In genomic region chr20:35264755-35265154, GRCh38 we compare ENCODE assay signal across 11 cellular contexts. TPM values are rescaled to one million over a fixed set of nuclear protein-coding genes. Genes with fewer than 3 reads are reported as not detected.
A peak's percentile ranks its signal among the peaks of the same experiment; 100 is the strongest.
DNase-seq lines count a peak whose midpoint lies in the region; ATAC-seq, FAIRE-seq and TF ChIP-seq lines count a peak whose summit lies in the region.
"Had no signal": no experiment of that assay in that cellular context is flagged by ENCODE, and none has a peak within 500 bp of the region (broad histone marks: within the 10 kb centered on the region; RNA-seq: fewer than 3 reads in every experiment).

No MANE protein-coding gene starts in this region.

- H3K4me3 ChIP-seq in bronchial epithelial cell (ENCODE audit: low read depth, low read length): no peak overlapping the region

- H3K4me1 Mint-ChIP-seq in nephron: peaks cover 11% of the 10 kb centered on the region

- ATAC-seq in GM18517 (IDR thresholded peaks at IDR 0.05; ENCODE audit: unreplicated experiment) (no peak), GM18870 (IDR thresholded peaks at IDR 0.05; ENCODE audit: unreplicated experiment) (no peak), HG03354 (IDR thresholded peaks at IDR 0.05; ENCODE audit: poor library complexity, severe bottlenecking, unreplicated experiment) (no peak)

- peak overlapping the region in 2 of 3 experiments; percentile 81 to 99 for H3K27ac Mint-ChIP-seq in nephron

- TF ChIP-seq CTCF in bronchial epithelial cell (IDR thresholded peaks at IDR 0.05; ENCODE audit: insufficient read depth, low read length, severe bottlenecking) (peak; percentile 46), nephron (IDR thresholded peaks at IDR 0.05; ENCODE audit: unreplicated experiment in 3 of 3) (no peak)

- peak; percentile 5 for DNase-seq in NCI-H2171 (lab: John Stamatoyannopoulos, UW)
- peak; percentile 60 for DNase-seq in bronchial epithelial cell (ENCODE audit: low read depth)
- DNase-seq in HEK293T (ENCODE audit: extremely low spot score): no peak
- DNase-seq: activated T-cell treated with anti-CD3 and anti-CD28 coated beads for 4 hours; effector CD4-positive, alpha-beta T cell had no signal

- no peaks in the 10 kb centered on the region for H3K27me3 Mint-ChIP-seq in nephron (ENCODE audit: low read depth)

- no peak overlapping the region for H3K4me3 Mint-ChIP-seq in nephron

- CTCF ChIA-PET in HEK293T (lab: Yijun Ruan, JAX): interaction anchor here (1.2 to 1.4 kb wide), 2 partner anchors 118 to 120 kb away, joined by 4 to 5 read pairs; no protein-coding TSS in a partner anchor

- H3K27me3 ChIP-seq in bronchial epithelial cell (ENCODE audit: control insufficient read depth, insufficient read depth, low read length): no peaks in the 10 kb centered on the region

- POLR2A ChIA-PET in HEK293T (lab: Yijun Ruan, JAX): no interaction called here

- H3K36me3 ChIP-seq in bronchial epithelial cell (ENCODE audit: control insufficient read depth, insufficient read depth, low read length): no peaks in the 10 kb centered on the region

- peak; percentile 68 for FAIRE-seq in G401.6 (lab: Jason Lieb, UNC)
- no peak for FAIRE-seq in bronchial epithelial cell (lab: Jason Lieb, UNC)

- no peaks in the 10 kb centered on the region for H3K9me3 Mint-ChIP-seq in nephron

- peaks cover 4% of the 10 kb centered on the region for H3K36me3 Mint-ChIP-seq in nephron (ENCODE audit: low read depth)

TF ChIP-seq in HEK293T, 16 proteins besides CTCF, POLR2A, EP300 and RAD21:
- TF ChIP-seq CTBP1 (IDR thresholded peaks at IDR 0.05; ENCODE audit: borderline replicate concordance): no peak
- TF ChIP-seq TARDBP (IDR thresholded peaks at IDR 0.05): no peak
- TF ChIP-seq PKNOX1 (IDR thresholded peaks at IDR 0.05): no peak
- no peak for TF ChIP-seq FOXM1 (IDR thresholded peaks at IDR 0.05; ENCODE audit: borderline replicate concordance)
- TF ChIP-seq ELF4 (IDR thresholded peaks at IDR 0.05): no peak
- no peak for TF ChIP-seq L3MBTL2 (conservative IDR thresholded peaks at IDR 0.05)
- no peak for TF ChIP-seq SUZ12 (IDR thresholded peaks at IDR 0.05)
- TF ChIP-seq HDGF (IDR thresholded peaks at IDR 0.05; ENCODE audit: borderline replicate concordance): no peak
- no peak for TF ChIP-seq FOXA1 (IDR thresholded peaks at IDR 0.05)
- no peak for TF ChIP-seq ZNF384 (IDR thresholded peaks at IDR 0.05)
- no peak for TF ChIP-seq BHLHE40 (IDR thresholded peaks at IDR 0.05; ENCODE audit: borderline replicate concordance)
- TF ChIP-seq NFRKB (IDR thresholded peaks at IDR 0.05): no peak
- TF ChIP-seq ARNT (IDR thresholded peaks at IDR 0.05): no peak

RNA-seq across cellular contexts. Expression of gene MMP24OS, which starts 13.2 kb away (rescaled TPM):
- 5.0 and 6.9 TPM in 2 replicates for total RNA-seq in bronchial epithelial cell

RNA-seq across cellular contexts. Expression of gene EIF6, which starts 19.8 kb away (rescaled TPM):
- total RNA-seq in bronchial epithelial cell: 226 and 370 TPM in 2 replicates

RNA-seq across cellular contexts. Expression of gene FAM83C, which starts 27.5 kb away (rescaled TPM):
- 0.26 and 0.64 TPM in 2 replicates for total RNA-seq in bronchial epithelial cell
- total RNA-seq: pulmonary artery endothelial cell had no signal

RNA-seq across cellular contexts. Expression of gene MMP24, which starts 38.3 kb away (rescaled TPM):
- under 0.01 TPM in 1 of 2 replicates, not detected in the other for total RNA-seq in bronchial epithelial cell
